Comparison of ENCODE assay signal across 23 cellular contexts in genomic region chr1:54265661-54266060, GRCh38.
A peak's percentile ranks its signal among the peaks of the same experiment; 100 is the strongest.
DNase-seq lines count a peak whose midpoint lies in the region; ATAC-seq, FAIRE-seq and TF ChIP-seq lines count a peak whose summit lies in the region.
"Had no signal": no experiment of that assay in that cellular context is flagged by ENCODE, and none has a peak within 500 bp of the region (broad histone marks: within the 10 kb centered on the region; RNA-seq: fewer than 3 reads in every experiment).

No MANE protein-coding gene starts in this region.

- peak overlapping the region; percentile 44 for H3K27ac ChIP-seq in 22Rv1
- no peak overlapping the region for H3K27ac ChIP-seq in suprapubic skin
- no peak overlapping the region for H3K27ac ChIP-seq in heart left ventricle
- H3K27ac ChIP-seq: BLaER1, GM23248, RWPE1 had no signal

- no peak for ATAC-seq in natural killer cell
- no peak for ATAC-seq in HG02981 (IDR thresholded peaks at IDR 0.05; ENCODE audit: unreplicated experiment)
- ATAC-seq in heart left ventricle: no peak
- ATAC-seq: CD8-positive, alpha-beta T cell; GM12878; HepG2; PC-3 had no signal

- FAIRE-seq in bronchial epithelial cell (lab: Jason Lieb, UNC): peak; percentile 55
- FAIRE-seq: GM12878, GM19239, HepG2 had no signal

- H3K27me3 Mint-ChIP-seq in natural killer cell (ENCODE audit: low read depth in 2 of 2): no peaks in the 10 kb centered on the region

- TF ChIP-seq CTCF in 22Rv1 (IDR thresholded peaks at IDR 0.05) (no peak), LNCaP clone FGC (IDR thresholded peaks at IDR 0.05; ENCODE audit: control insufficient read depth, extremely low read depth, insufficient read depth) (no peak), bronchial epithelial cell (IDR thresholded peaks at IDR 0.05; ENCODE audit: insufficient read depth, low read length, severe bottlenecking) (no peak), natural killer cell (IDR thresholded peaks at IDR 0.05) (no peak), suprapubic skin (IDR thresholded peaks at IDR 0.05) (no peak), heart left ventricle (IDR thresholded peaks at IDR 0.05) (no peak)

- H3K27ac Mint-ChIP-seq in natural killer cell: peak overlapping the region; percentile 66 to 83
- H3K27ac Mint-ChIP-seq: CD8-positive, alpha-beta T cell had no signal

- DNase-seq in LNCaP clone FGC (ENCODE audit: low read depth) (no peak), bronchial epithelial cell (ENCODE audit: low read depth) (no peak), natural killer cell (no peak), suprapubic skin (ENCODE audit: low spot score in 2 of 2) (no peak), heart left ventricle (no peak)
- DNase-seq: Calu3; CD8-positive, alpha-beta T cell; DMS53; EL; GM23248; KBM-7; NCI-H1694 treated with DMSO at 0.1 percent for 48 hours; NCI-H2107; NCI-H345; NCI-H524 treated with DMSO at 0.1 percent for 48 hours; PC-3 had no signal

- no peaks in the 10 kb centered on the region for H3K9me3 ChIP-seq in suprapubic skin
- H3K9me3 ChIP-seq in heart left ventricle: no peaks in the 10 kb centered on the region
- H3K9me3 ChIP-seq: BLaER1 had no signal

- H3K27me3 ChIP-seq in bronchial epithelial cell (ENCODE audit: control insufficient read depth, insufficient read depth, low read length) (no peaks in the 10 kb centered on the region), suprapubic skin (no peaks in the 10 kb centered on the region), heart left ventricle (no peaks in the 10 kb centered on the region)
- H3K27me3 ChIP-seq: BLaER1 had no signal

- peaks cover 23% of the 10 kb centered on the region for H3K4me1 ChIP-seq in suprapubic skin
- peaks cover 0 to 34% (median 14%) of the 10 kb centered on the region in 12 donors for H3K4me1 ChIP-seq in heart left ventricle
- H3K4me1 ChIP-seq: BLaER1 had no signal

- no peak for TF ChIP-seq POLR2A in suprapubic skin (IDR thresholded peaks at IDR 0.05)
- TF ChIP-seq POLR2A in heart left ventricle (IDR thresholded peaks at IDR 0.05): no peak

- H3K4me3 ChIP-seq in LNCaP clone FGC (ENCODE audit: low read depth, low read length) (0 out of 2 replicates have a peak overlapping the region, but pooled peaks have one; percentile 0), bronchial epithelial cell (ENCODE audit: low read depth, low read length) (no peak overlapping the region), suprapubic skin (no peak overlapping the region), heart left ventricle (no peak overlapping the region)
- H3K4me3 ChIP-seq: BLaER1, GM12878, GM23248 had no signal

- no peaks in the 10 kb centered on the region for H3K9me3 Mint-ChIP-seq in natural killer cell
- H3K9me3 Mint-ChIP-seq: CD8-positive, alpha-beta T cell had no signal

- no peaks in the 10 kb centered on the region for H3K36me3 Mint-ChIP-seq in natural killer cell

- no peak for TF ChIP-seq EP300 in suprapubic skin (IDR thresholded peaks at IDR 0.05)

- H3K4me3 Mint-ChIP-seq in natural killer cell: no peak overlapping the region
- H3K4me3 Mint-ChIP-seq: CD8-positive, alpha-beta T cell had no signal

- H3K36me3 ChIP-seq in bronchial epithelial cell (ENCODE audit: control insufficient read depth, insufficient read depth, low read length) (no peaks in the 10 kb centered on the region), suprapubic skin (no peaks in the 10 kb centered on the region), heart left ventricle (no peaks in the 10 kb centered on the region)

- H3K4me1 Mint-ChIP-seq in natural killer cell: peaks cover 68 to 85% of the 10 kb centered on the region in 2 donors

- 90% methylated on average over 6 of the region's 6 CpGs for WGBS in suprapubic skin
- WGBS in heart left ventricle, 4 donors: 88 to 94% (median 91%) methylated on average over 6 of the region's 6 CpGs

- intact Hi-C loops in natural killer cell (cut with micrococcal nuclease): no loop called here
- intact Hi-C loops in heart left ventricle (cut with DNase I): no loop called here
